ENCODE assay signal across 8 cellular contexts in genomic region chr20:17568972-17569471, GRCh38. TPM values are rescaled to one million over a fixed set of nuclear protein-coding genes. Genes with fewer than 3 reads are reported as not detected.
A peak's percentile ranks its signal among the peaks of the same experiment; 100 is the strongest.
DNase-seq lines count a peak whose midpoint lies in the region; ATAC-seq and TF ChIP-seq lines count a peak whose summit lies in the region.

No MANE protein-coding gene starts in this region.

- peaks cover 7% of the 10 kb centered on the region for H3K27me3 Mint-ChIP-seq in glutamatergic neuron (ENCODE audit: unreplicated experiment)

- H3K9me3 Mint-ChIP-seq in glutamatergic neuron (ENCODE audit: unreplicated experiment) = peaks cover 8% of the 10 kb centered on the region

- TF ChIP-seq CTCF in GM06990 (IDR thresholded peaks at IDR 0.05; ENCODE audit: insufficient read depth, low read length, poor library complexity, severe bottlenecking) (no peak), glutamatergic neuron (IDR thresholded peaks at IDR 0.05; ENCODE audit: partially characterized antibody, unreplicated experiment) (no peak)

- peak overlapping the region; percentile 24 for H3K27ac ChIP-seq in adipose tissue (ENCODE audit: low read depth, low read length)

- H3K4me3 Mint-ChIP-seq in glutamatergic neuron (ENCODE audit: unreplicated experiment) = peak overlapping the region; percentile 88

- H3K4me1 Mint-ChIP-seq in glutamatergic neuron (ENCODE audit: low read depth, unreplicated experiment) = peaks cover 19% of the 10 kb centered on the region

- H2AFZ ChIP-seq in neuron (ENCODE audit: low read depth, low read length) = peak overlapping the region; percentile 76

- WGBS in adipose tissue, 3 donors = 1 to 3% (median 3%) methylated on average over 35 to 37 of the region's 37 CpGs

- H3K27me3 ChIP-seq in GM06990 (replicated peaks; ENCODE audit: control insufficient read depth, insufficient read depth, low read length) = no peaks in the 10 kb centered on the region
- no peaks in the 10 kb centered on the region for H3K27me3 ChIP-seq in neuron (ENCODE audit: insufficient read depth, low read length)

- no peak for ATAC-seq in HG03139 (IDR thresholded peaks at IDR 0.05; ENCODE audit: unreplicated experiment)

- H3K27ac Mint-ChIP-seq in glutamatergic neuron (ENCODE audit: unreplicated experiment) = no peak overlapping the region

- H3K9me3 ChIP-seq in neuron (ENCODE audit: low read length) = no peaks in the 10 kb centered on the region

- peak overlapping the region; percentile 94 for H3K4me3 ChIP-seq in GM06990 (replicated peaks; ENCODE audit: low read depth, low read length)
- H3K4me3 ChIP-seq in neuron (ENCODE audit: low read length) = peak overlapping the region; percentile 70

- H3K4me1 ChIP-seq in neuron (ENCODE audit: insufficient read depth, low read length) = peaks cover 13% of the 10 kb centered on the region

- DNase-seq in 8988T (peak; percentile 54), GM06990 (ENCODE audit: extremely low read depth, insufficient read length) (peak; percentile 10), NCI-H774 (lab: John Stamatoyannopoulos, UW) (peak; percentile 49), glutamatergic neuron (peak; percentile 55), NCI-H2107 treated with DMSO at 0.1 percent for 48 hours (lab: John Stamatoyannopoulos, UW; ENCODE audit: unreplicated experiment) (no peak)

- H3K36me3 Mint-ChIP-seq in glutamatergic neuron (ENCODE audit: unreplicated experiment) = no peaks in the 10 kb centered on the region

- H3K36me3 ChIP-seq in GM06990 (ENCODE audit: control insufficient read depth, insufficient read depth, low read length) (no peaks in the 10 kb centered on the region), neuron (ENCODE audit: insufficient read depth, low read length) (no peaks in the 10 kb centered on the region)

RNA-seq across cellular contexts. Expression of gene DSTN, which starts 0.9 kb away (rescaled TPM):
- 100 to 1,000 TPM; 200 to 487 (median 295) TPM for polyA plus RNA-seq in adipose tissue
- total RNA-seq in glutamatergic neuron (ENCODE audit: unreplicated experiment) = 233 TPM

RNA-seq across cellular contexts. Expression of gene BFSP1, which starts 37.8 kb away (rescaled TPM):
- polyA plus RNA-seq in adipose tissue = 1 to 10 TPM in 2 of 3 donors, under 1 TPM in 1; 0.68 to 1.3 (median 1.0) TPM
- total RNA-seq in glutamatergic neuron (ENCODE audit: unreplicated experiment) = 0.69 TPM
